Comparison of ENCODE assay signal across 1 cellular context in genomic region chr6:4647414-4648365, GRCh38.
TF ChIP-seq lines count a peak whose summit lies in the region.

No MANE protein-coding gene starts in this region.

TF ChIP-seq in WTC11, 78 proteins besides CTCF, POLR2A, EP300 and RAD21 (continued from another document):
- TF ChIP-seq, protein P1, sequence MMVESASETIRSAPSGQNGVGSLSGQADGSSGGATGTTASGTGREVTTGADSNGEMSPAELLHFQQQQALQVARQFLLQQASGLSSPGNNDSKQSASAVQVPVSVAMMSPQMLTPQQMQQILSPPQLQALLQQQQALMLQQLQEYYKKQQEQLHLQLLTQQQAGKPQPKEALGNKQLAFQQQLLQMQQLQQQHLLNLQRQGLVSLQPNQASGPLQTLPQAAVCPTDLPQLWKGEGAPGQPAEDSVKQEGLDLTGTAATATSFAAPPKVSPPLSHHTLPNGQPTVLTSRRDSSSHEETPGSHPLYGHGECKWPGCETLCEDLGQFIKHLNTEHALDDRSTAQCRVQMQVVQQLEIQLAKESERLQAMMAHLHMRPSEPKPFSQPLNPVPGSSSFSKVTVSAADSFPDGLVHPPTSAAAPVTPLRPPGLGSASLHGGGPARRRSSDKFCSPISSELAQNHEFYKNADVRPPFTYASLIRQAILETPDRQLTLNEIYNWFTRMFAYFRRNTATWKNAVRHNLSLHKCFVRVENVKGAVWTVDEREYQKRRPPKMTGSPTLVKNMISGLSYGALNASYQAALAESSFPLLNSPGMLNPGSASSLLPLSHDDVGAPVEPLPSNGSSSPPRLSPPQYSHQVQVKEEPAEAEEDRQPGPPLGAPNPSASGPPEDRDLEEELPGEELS (CRISPR knock-in tag; IDR thresholded peaks at IDR 0.05), result peak; percentile 93
- TF ChIP-seq GABPB1 (CRISPR knock-in tag; IDR thresholded peaks at IDR 0.05) (peak; percentile 59; the same call in 1 of the 2 replicates), EMX1 (CRISPR knock-in tag; IDR thresholded peaks at IDR 0.05) (no peak), MAX (CRISPR knock-in tag; IDR thresholded peaks at IDR 0.05) (peak; percentile 99), ESRRA (CRISPR knock-in tag; IDR thresholded peaks at IDR 0.05; ENCODE audit: borderline replicate concordance) (peak; percentile 77; the same call in 1 of the 2 replicates), TCF7 (CRISPR knock-in tag; IDR thresholded peaks at IDR 0.05; ENCODE audit: low read depth) (no peak), USF2 (CRISPR knock-in tag; IDR thresholded peaks at IDR 0.05) (0 out of 2 replicates have a peak, but pooled peaks have one; percentile 42), IRF2 (CRISPR knock-in tag; IDR thresholded peaks at IDR 0.05; ENCODE audit: borderline replicate concordance, low read depth) (no peak), KAT7 (CRISPR knock-in tag; IDR thresholded peaks at IDR 0.05; ENCODE audit: borderline replicate concordance) (0 out of 2 replicates have a peak, but pooled peaks have one; percentile 69), ZNF263 (CRISPR knock-in tag; IDR thresholded peaks at IDR 0.05; ENCODE audit: low read depth) (no peak), JAZF1 (CRISPR knock-in tag; IDR thresholded peaks at IDR 0.05) (no peak), SMAD3 (CRISPR knock-in tag; IDR thresholded peaks at IDR 0.05; ENCODE audit: borderline replicate concordance) (peak; percentile 77; the same call in 1 of the 2 replicates), FOXK1 (CRISPR knock-in tag; IDR thresholded peaks at IDR 0.05) (peak; percentile 96), GTF2I (CRISPR knock-in tag; conservative IDR thresholded peaks at IDR 0.05) (no peak), ZNF219 (CRISPR knock-in tag; IDR thresholded peaks at IDR 0.05; ENCODE audit: borderline replicate concordance) (0 out of 2 replicates have a peak, but pooled peaks have one; percentile 66), RORB (CRISPR knock-in tag; IDR thresholded peaks at IDR 0.05) (no peak), JUN (CRISPR knock-in tag; IDR thresholded peaks at IDR 0.05) (peak; percentile 66; the same call in 1 of the 2 replicates), ZNF232 (CRISPR knock-in tag; IDR thresholded peaks at IDR 0.05) (peak; percentile 93; the same call in 1 of the 2 replicates), ATF1 (CRISPR knock-in tag; IDR thresholded peaks at IDR 0.05) (no peak)
- TF ChIP-seq, protein P2, sequence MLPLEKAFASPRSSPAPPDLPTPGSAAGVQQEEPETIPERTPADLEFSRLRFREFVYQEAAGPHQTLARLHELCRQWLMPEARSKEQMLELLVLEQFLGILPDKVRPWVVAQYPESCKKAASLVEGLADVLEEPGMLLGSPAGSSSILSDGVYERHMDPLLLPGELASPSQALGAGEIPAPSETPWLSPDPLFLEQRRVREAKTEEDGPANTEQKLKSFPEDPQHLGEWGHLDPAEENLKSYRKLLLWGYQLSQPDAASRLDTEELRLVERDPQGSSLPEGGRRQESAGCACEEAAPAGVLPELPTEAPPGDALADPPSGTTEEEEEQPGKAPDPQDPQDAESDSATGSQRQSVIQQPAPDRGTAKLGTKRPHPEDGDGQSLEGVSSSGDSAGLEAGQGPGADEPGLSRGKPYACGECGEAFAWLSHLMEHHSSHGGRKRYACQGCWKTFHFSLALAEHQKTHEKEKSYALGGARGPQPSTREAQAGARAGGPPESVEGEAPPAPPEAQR (CRISPR knock-in tag; IDR thresholded peaks at IDR 0.05), result no peak
- TF ChIP-seq, protein P3, sequence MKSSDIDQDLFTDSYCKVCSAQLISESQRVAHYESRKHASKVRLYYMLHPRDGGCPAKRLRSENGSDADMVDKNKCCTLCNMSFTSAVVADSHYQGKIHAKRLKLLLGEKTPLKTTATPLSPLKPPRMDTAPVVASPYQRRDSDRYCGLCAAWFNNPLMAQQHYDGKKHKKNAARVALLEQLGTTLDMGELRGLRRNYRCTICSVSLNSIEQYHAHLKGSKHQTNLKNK (CRISPR knock-in tag; IDR thresholded peaks at IDR 0.05), result no peak
